Comparison of ENCODE assay signal across 8 cellular contexts in the genomic region with DNA sequence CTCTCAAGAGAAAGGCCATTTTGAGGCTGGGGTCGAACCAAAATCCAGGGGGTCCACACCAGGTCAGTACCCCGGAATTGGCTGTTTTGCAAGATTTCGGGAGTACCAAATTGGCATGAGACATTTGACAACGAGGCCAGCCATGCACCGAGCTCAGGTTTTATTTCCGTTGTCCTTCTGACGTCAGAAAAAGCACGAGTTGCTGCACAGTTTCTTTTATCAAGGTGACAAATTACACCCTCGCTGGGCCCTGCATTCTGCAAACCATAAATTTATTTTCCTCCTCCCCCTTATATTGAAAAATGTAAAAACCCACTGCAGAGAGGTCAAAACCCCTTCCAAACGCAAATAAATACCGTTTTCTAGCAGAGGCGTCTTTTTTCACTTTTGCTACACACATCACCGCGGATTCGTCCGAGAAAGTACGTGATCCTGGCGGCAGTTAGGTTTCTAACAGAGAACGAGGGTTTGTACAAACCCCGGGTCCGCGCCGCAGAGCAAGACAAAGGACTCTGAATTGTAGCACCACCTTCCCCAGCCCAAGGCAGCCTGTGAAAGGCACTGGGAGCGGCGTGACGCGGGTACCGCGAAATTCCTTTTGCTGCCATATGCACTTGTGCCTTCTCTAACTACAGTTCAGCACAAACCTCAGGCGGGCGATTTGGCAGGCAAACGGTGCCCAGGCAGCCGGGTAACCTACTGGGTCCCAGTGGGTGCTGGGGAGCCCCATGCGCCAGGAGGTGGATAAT. TPM values are rescaled to one million over a fixed set of nuclear protein-coding genes. Genes with fewer than 3 reads are reported as not detected.
A peak's percentile ranks its signal among the peaks of the same experiment; 100 is the strongest.
DNase-seq lines count a peak whose midpoint lies in the region; ATAC-seq and TF ChIP-seq lines count a peak whose summit lies in the region.

No MANE protein-coding gene starts in this region.

- H3K9me3 ChIP-seq in left ventricle myocardium inferior (replicated peaks) = no peaks in the 10 kb centered on the region

- DNase-seq in Ammon's horn (ENCODE audit: low spot score) = peak; percentile 69
- no peak for DNase-seq in HFF-Myc (ENCODE audit: extremely low read depth, low read depth)
- peak; percentile 10 for DNase-seq in SHP77 treated with DMSO at 0.1 percent for 48 hours (lab: John Stamatoyannopoulos, UW)
- peak; percentile 20 for DNase-seq in activated naive CD8-positive, alpha-beta T cell treated with anti-CD3 and anti-CD28 coated beads, Interleukin-2, amount 50 U/mL, for 16 hours (ENCODE audit: low read depth, low spot score)
- peak; percentile 57 for DNase-seq in left ventricle myocardium inferior
- peak; percentile 48 for DNase-seq in progenitor cell of endocrine pancreas (ENCODE audit: low spot score, unreplicated experiment)
- DNase-seq in ureter (ENCODE audit: low spot score) = peak; percentile 69

- no peak overlapping the region for H3K27ac Mint-ChIP-seq in progenitor cell of endocrine pancreas

- peak overlapping the region; percentile 91 for H3K4me3 ChIP-seq in HFF-Myc (replicated peaks; ENCODE audit: low read depth, low read length)
- peak overlapping the region; percentile 77 for H3K4me3 ChIP-seq in left ventricle myocardium inferior

- no peaks in the 10 kb centered on the region for H3K36me3 Mint-ChIP-seq in progenitor cell of endocrine pancreas (ENCODE audit: insufficient read depth)

- TF ChIP-seq CTCF in HFF-Myc (IDR thresholded peaks at IDR 0.05; ENCODE audit: low read depth, low read length, missing control alignments) = no peak
- TF ChIP-seq CTCF in left ventricle myocardium inferior (IDR thresholded peaks at IDR 0.05; ENCODE audit: borderline replicate concordance) = no peak
- no peak for TF ChIP-seq CTCF in progenitor cell of endocrine pancreas (IDR thresholded peaks at IDR 0.05; ENCODE audit: unreplicated experiment)

- peaks cover 37% of the 10 kb centered on the region for H3K27me3 ChIP-seq in left ventricle myocardium inferior (ENCODE audit: low read depth)

- H3K36me3 ChIP-seq in left ventricle myocardium inferior = no peaks in the 10 kb centered on the region

- ATAC-seq in HG02840 (IDR thresholded peaks at IDR 0.05; ENCODE audit: low FRiP score, unreplicated experiment) = no peak

- H3K9me3 Mint-ChIP-seq in progenitor cell of endocrine pancreas (ENCODE audit: low read depth) = no peaks in the 10 kb centered on the region

- peaks cover 21% of the 10 kb centered on the region for H3K4me1 Mint-ChIP-seq in progenitor cell of endocrine pancreas (ENCODE audit: low read depth)

- H3K4me1 ChIP-seq in left ventricle myocardium inferior = peaks cover 70% of the 10 kb centered on the region

- intact Hi-C loops in left ventricle myocardium inferior (cut with micrococcal nuclease) = loop anchor here (10.0 kb wide), 1 partner anchor 62 kb away; no protein-coding TSS in a partner anchor

- H3K27ac ChIP-seq in left ventricle myocardium inferior (replicated peaks) = peak overlapping the region; percentile 86

- H3K4me3 Mint-ChIP-seq in progenitor cell of endocrine pancreas (ENCODE audit: low read depth) = no peak overlapping the region

- no peaks in the 10 kb centered on the region for H3K27me3 Mint-ChIP-seq in progenitor cell of endocrine pancreas

RNA-seq across cellular contexts. Expression of a gene that starts 1.8 kb away (rescaled TPM):
- total RNA-seq in left ventricle myocardium inferior (134 TPM), progenitor cell of endocrine pancreas (144 and 146 TPM in 2 replicates), ureter (213 TPM)
